In the genomic region with DNA sequence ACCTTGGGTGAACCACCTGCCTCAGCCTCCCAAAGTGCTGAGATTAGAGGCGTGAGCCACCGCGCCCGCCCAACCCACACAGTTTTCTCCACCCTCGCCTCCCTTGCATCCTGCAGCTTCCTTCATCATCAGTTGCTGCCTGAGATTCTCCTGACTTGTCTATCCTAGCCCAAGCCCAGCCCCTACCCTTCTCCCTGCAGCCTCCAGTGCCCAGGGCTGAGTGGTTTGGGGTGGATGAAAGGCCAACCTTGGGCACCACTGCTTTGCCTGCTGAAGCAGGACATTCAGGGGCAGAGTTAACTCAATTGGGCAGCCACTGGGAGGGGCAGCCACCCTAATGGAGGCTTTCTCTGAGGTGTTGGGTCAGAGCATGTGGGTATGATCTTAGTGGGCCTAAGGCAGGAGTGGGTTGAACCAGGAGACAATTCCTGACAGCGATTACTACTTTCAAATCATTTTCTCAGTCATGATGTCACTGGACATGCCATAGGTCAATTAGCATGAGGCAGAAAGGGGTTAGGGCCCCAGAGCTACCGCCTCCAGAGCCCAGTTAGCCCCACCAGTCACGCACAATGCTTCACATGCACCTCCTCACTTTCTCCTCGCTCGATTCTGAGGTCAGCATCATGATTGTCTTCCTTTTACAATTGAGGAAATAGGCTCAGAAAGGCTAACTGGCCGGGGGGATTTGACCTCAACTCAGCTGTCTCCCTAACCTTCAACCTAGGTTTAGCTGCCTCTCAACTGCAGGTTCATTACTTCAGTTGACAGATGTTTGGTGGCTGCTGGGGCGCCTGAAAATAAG, we compare ENCODE assay signal across 8 cellular contexts. TPM values are rescaled to one million over a fixed set of nuclear protein-coding genes. Genes with fewer than 3 reads are reported as not detected.
DNase-seq lines count a peak whose midpoint lies in the region; ATAC-seq and TF ChIP-seq lines count a peak whose summit lies in the region.

No MANE protein-coding gene starts in this region.

- peak overlapping the region; percentile 88 for H3K9ac ChIP-seq in Karpas-422 (ENCODE audit: low read length)

- H3K4me3 ChIP-seq in Karpas-422 (ENCODE audit: low read length) (peak overlapping the region; percentile 85), body of pancreas (no peak overlapping the region), mucosa of descending colon (no peak overlapping the region)

- H3K9me2 ChIP-seq in Karpas-422 (replicated peaks; ENCODE audit: insufficient read depth, low read length) = no peaks in the 10 kb centered on the region

- H2AFZ ChIP-seq in Karpas-422 (ENCODE audit: low read length) = no peak overlapping the region

- TF ChIP-seq CTCF in body of pancreas (IDR thresholded peaks at IDR 0.05) (no peak), mucosa of descending colon (IDR thresholded peaks at IDR 0.05) (no peak)

- H3K27me3 ChIP-seq in Karpas-422 (ENCODE audit: low read length) (no peaks in the 10 kb centered on the region), body of pancreas (no peaks in the 10 kb centered on the region)

- H3K36me3 ChIP-seq in Karpas-422 (ENCODE audit: insufficient read depth, low read length) (peaks cover 10% of the 10 kb centered on the region; the same call in 1 of the 2 replicates), body of pancreas (replicated peaks in 1 of 2; ENCODE audit: insufficient read depth in 1 of 2, low read depth in 2 of 2) (no peaks in the 10 kb centered on the region), mucosa of descending colon (ENCODE audit: low read depth) (no peaks in the 10 kb centered on the region)

- H3K27ac ChIP-seq in Karpas-422 (ENCODE audit: low read length) (peak overlapping the region; percentile 81), body of pancreas (peak overlapping the region; percentile 98 to 100 (median 100))

- WGBS in body of pancreas, 2 donors = 64 to 77% methylated on average over 9 to 12 of the region's 12 CpGs

- peaks cover 8% of the 10 kb centered on the region; the same call in 1 of the 2 replicates for H4K20me1 ChIP-seq in Karpas-422 (ENCODE audit: insufficient read depth, low read depth, low read length)

- H3K4me1 ChIP-seq in Karpas-422 (ENCODE audit: low read length) (peaks cover 57% of the 10 kb centered on the region), body of pancreas (peaks cover 80% of the 10 kb centered on the region), mucosa of descending colon (ENCODE audit: low read depth) (peaks cover 53% of the 10 kb centered on the region)

- peak overlapping the region; percentile 80 for H3K4me2 ChIP-seq in Karpas-422 (ENCODE audit: low read depth, low read length, poor library complexity, severe bottlenecking)

- peaks cover 29% of the 10 kb centered on the region for H3K79me2 ChIP-seq in Karpas-422 (ENCODE audit: low read length)

- intact Hi-C loops in body of pancreas (cut with DNase I) = no loop called here
- intact Hi-C loops in mucosa of descending colon (cut with DNase I, micrococcal nuclease) = loop anchor here in 1 of 2 donors (10.0 kb wide), 1 partner anchor 55 kb away; the partner anchor contains the start of gene STIP1

- H3K9me3 ChIP-seq in Karpas-422 (ENCODE audit: low read length) = no peaks in the 10 kb centered on the region
- no peaks in the 10 kb centered on the region for H3K9me3 ChIP-seq in body of pancreas
- no peaks in the 10 kb centered on the region for H3K9me3 ChIP-seq in mucosa of descending colon

- no peak for TF ChIP-seq POLR2A in body of pancreas (IDR thresholded peaks at IDR 0.05)

- ATAC-seq in body of pancreas (no peak), mucosa of descending colon (peak; percentile 3), HG02938 (IDR thresholded peaks at IDR 0.05; ENCODE audit: unreplicated experiment) (no peak)

- DNase-seq in NCI-H146 (lab: John Stamatoyannopoulos, UW) (peak; percentile 46), NCI-H146 treated with DMSO at 0.1 percent for 48 hours (lab: John Stamatoyannopoulos, UW; ENCODE audit: unreplicated experiment) (no peak), Karpas-422 (peak; percentile 85), body of pancreas (peak in 1 of 4 donors; percentile 74), mucosa of descending colon (peak; percentile 24 to 70 (median 46)), putamen (ENCODE audit: low spot score) (no peak), middle frontal gyrus (ENCODE audit: extremely low spot score, low spot score) (no peak)

RNA-seq across cellular contexts. Expression of gene FKBP2, which starts 1.0 kb away (rescaled TPM):
- 27.8 and 73.4 TPM in 2 replicates for total RNA-seq in Karpas-422 (2014; rRNA removed; shearing (Covaris generic); ENCODE audit: low replicate concordance)
- total RNA-seq in body of pancreas = 10 to 100 TPM; 42.0 to 92.6 TPM
- total RNA-seq in mucosa of descending colon = 10 to 100 TPM; 67.5 to 91.0 (median 75.8) TPM

RNA-seq across cellular contexts. Expression of gene VEGFB, which starts 5.5 kb away (rescaled TPM):
- total RNA-seq in Karpas-422 (2014; rRNA removed; shearing (Covaris generic); ENCODE audit: low replicate concordance) = 43.4 and 67.9 TPM in 2 replicates
- total RNA-seq in body of pancreas (100 to 1,000 TPM in 1 of 2 donors, 10 to 100 TPM in 1; 32.4 to 108 TPM), mucosa of descending colon (100 to 1,000 TPM in 1 of 3 donors, 10 to 100 TPM in 2; 45.3 to 156 (median 45.6) TPM)

RNA-seq across cellular contexts. Expression of gene PPP1R14B, which starts 6.9 kb away (rescaled TPM):
- total RNA-seq in Karpas-422 (2014; rRNA removed; shearing (Covaris generic); ENCODE audit: low replicate concordance) = 111 and 256 TPM in 2 replicates
- total RNA-seq in body of pancreas (100 to 1,000 TPM in 1 of 2 donors, 10 to 100 TPM in 1; 87.7 to 112 TPM), mucosa of descending colon (100 to 1,000 TPM in 1 of 3 donors, 10 to 100 TPM in 2; 73.6 to 142 (median 87.5) TPM)

RNA-seq across cellular contexts. Expression of gene DNAJC4, which starts 9.5 kb away (rescaled TPM):
- 32.0 and 51.0 TPM in 2 replicates for total RNA-seq in Karpas-422 (2014; rRNA removed; shearing (Covaris generic); ENCODE audit: low replicate concordance)
- total RNA-seq in body of pancreas = 10 to 100 TPM; 23.6 to 56.7 TPM
- 10 to 100 TPM; 43.6 to 57.6 (median 50.7) TPM for total RNA-seq in mucosa of descending colon

RNA-seq across cellular contexts. Expression of gene PLCB3, which starts 11.5 kb away (rescaled TPM):
- total RNA-seq in Karpas-422 (2014; rRNA removed; shearing (Covaris generic); ENCODE audit: low replicate concordance) = 5.7 and 12.7 TPM in 2 replicates
- total RNA-seq in body of pancreas (10 to 100 TPM; 13.8 to 14.5 TPM), mucosa of descending colon (10 to 100 TPM; 51.1 to 72.1 (median 65.1) TPM)

Comparison
In these comparisons a context has a peak if more than half of its experiments do, and no peak if none do; other contexts are left out.
1. DNase-seq: peak in NCI-H146 (single experiment), Karpas-422 (single experiment) and mucosa of descending colon (3 of 3); none in NCI-H146 treated with DMSO at 0.1 percent for 48 hours (single experiment), putamen (single experiment) and middle frontal gyrus (single experiment).